1 cellular context compared by ENCODE assay signal in the genomic region with DNA sequence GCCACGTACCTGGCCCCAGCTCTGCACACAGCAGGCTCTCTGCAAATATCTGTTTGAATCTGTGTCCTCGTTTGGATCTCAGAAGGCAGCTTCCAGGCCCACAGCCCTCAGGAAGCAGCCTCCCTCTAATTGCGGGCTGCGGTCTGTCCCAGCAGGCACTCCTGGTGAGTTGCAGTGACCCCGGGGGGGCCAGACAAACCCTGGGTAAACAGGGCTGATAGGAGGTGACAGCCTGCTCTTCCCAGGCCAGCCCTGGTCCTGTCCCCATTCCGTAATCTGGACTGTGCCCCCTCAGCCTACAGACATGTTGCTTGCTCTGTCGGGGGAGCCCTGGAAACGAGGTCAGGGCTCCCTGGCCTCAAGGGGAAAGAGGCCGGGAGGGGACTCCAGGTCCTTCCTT.
TF ChIP-seq lines count a peak whose summit lies in the region.

No MANE protein-coding gene starts in this region.

TF ChIP-seq in HepG2, 621 proteins besides CTCF, POLR2A, EP300 and RAD21 (continued from another document and continues in another):
- 0 out of 2 replicates have a peak, but pooled peaks have one; percentile 30 for TF ChIP-seq ZGPAT (CRISPR knock-in tag; IDR thresholded peaks at IDR 0.05)
- TF ChIP-seq ZIK1 (CRISPR knock-in tag; IDR thresholded peaks at IDR 0.05; ENCODE audit: borderline replicate concordance, low read depth): no peak
- TF ChIP-seq ZNF160 (CRISPR knock-in tag; IDR thresholded peaks at IDR 0.05): no peak
- no peak for TF ChIP-seq HNRNPH1 (optimal IDR thresholded peaks at IDR 0.05; ENCODE audit: low read depth, low read length)
- TF ChIP-seq ATRX (CRISPR knock-in tag; IDR thresholded peaks at IDR 0.05; ENCODE audit: borderline replicate concordance): no peak
- no peak for TF ChIP-seq KMT2B (CRISPR knock-in tag; IDR thresholded peaks at IDR 0.05)
- no peak for TF ChIP-seq GABPB1 (CRISPR knock-in tag; IDR thresholded peaks at IDR 0.05)
- TF ChIP-seq JUNB (CRISPR knock-in tag; IDR thresholded peaks at IDR 0.05; ENCODE audit: borderline replicate concordance): no peak
- no peak for TF ChIP-seq SNAPC5 (CRISPR knock-in tag; IDR thresholded peaks at IDR 0.05; ENCODE audit: borderline replicate concordance)
- peak in 1 of 2 experiments; percentile 37; a peak in 1 of 4 replicates for TF ChIP-seq NR2F1 (CRISPR knock-in tag; IDR thresholded peaks at IDR 0.05)
- TF ChIP-seq ZFP36L2 (CRISPR knock-in tag; IDR thresholded peaks at IDR 0.05): no peak
- TF ChIP-seq ZNF230 (CRISPR knock-in tag; IDR thresholded peaks at IDR 0.05): peak; percentile 58; the same call in 1 of the 2 replicates
- no peak for TF ChIP-seq MEF2D (CRISPR knock-in tag; IDR thresholded peaks at IDR 0.05)
- TF ChIP-seq TERF1 (CRISPR knock-in tag; IDR thresholded peaks at IDR 0.05): no peak
- TF ChIP-seq FOXC1 (CRISPR knock-in tag; IDR thresholded peaks at IDR 0.05; ENCODE audit: borderline replicate concordance): 0 out of 2 replicates have a peak, but pooled peaks have one; percentile 63
- TF ChIP-seq THAP8 (CRISPR knock-in tag; IDR thresholded peaks at IDR 0.05; ENCODE audit: borderline replicate concordance): no peak
- peak; percentile 52 for TF ChIP-seq SAP130 (CRISPR knock-in tag; IDR thresholded peaks at IDR 0.05; ENCODE audit: low read depth)
- no peak for TF ChIP-seq ZNF737 (CRISPR knock-in tag; IDR thresholded peaks at IDR 0.05; ENCODE audit: borderline replicate concordance)
- TF ChIP-seq, protein P1, sequence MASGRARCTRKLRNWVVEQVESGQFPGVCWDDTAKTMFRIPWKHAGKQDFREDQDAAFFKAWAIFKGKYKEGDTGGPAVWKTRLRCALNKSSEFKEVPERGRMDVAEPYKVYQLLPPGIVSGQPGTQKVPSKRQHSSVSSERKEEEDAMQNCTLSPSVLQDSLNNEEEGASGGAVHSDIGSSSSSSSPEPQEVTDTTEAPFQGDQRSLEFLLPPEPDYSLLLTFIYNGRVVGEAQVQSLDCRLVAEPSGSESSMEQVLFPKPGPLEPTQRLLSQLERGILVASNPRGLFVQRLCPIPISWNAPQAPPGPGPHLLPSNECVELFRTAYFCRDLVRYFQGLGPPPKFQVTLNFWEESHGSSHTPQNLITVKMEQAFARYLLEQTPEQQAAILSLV (CRISPR knock-in tag; IDR thresholded peaks at IDR 0.05; ENCODE audit: borderline replicate concordance): no peak
- no peak for TF ChIP-seq NKX3-1 (CRISPR knock-in tag; IDR thresholded peaks at IDR 0.05)
- TF ChIP-seq, protein P2, sequence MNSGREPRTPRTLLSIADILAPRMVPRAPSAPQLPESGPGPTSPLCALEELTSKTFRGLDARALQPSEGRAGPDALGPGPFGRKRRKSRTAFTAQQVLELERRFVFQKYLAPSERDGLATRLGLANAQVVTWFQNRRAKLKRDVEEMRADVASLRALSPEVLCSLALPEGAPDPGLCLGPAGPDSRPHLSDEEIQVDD (CRISPR knock-in tag; IDR thresholded peaks at IDR 0.05; ENCODE audit: borderline replicate concordance): no peak
- no peak for TF ChIP-seq NFYB (CRISPR knock-in tag; IDR thresholded peaks at IDR 0.05)
- TF ChIP-seq, protein P3, sequence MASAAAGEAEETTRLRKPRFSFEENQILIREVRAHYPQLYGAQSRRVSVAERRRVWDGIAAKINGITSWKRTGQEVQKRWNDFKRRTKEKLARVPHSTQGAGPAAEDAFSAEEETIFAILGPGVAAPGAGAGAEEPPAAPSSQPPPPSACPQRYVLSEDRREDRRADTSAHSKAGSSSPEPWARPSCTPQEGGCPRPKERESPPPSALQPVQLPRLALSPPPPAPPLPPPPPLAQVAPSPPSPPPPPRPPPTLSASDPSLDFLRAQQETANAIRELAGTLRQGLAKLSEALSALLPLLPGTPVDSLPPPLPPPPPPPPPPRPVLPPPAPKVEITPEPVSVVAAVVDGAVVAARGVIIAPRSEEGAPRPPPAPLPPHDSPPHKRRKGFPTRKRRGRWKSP (CRISPR knock-in tag; IDR thresholded peaks at IDR 0.05): no peak; the same call in 1 of the 2 replicates
- TF ChIP-seq SUZ12 (IDR thresholded peaks at IDR 0.05; ENCODE audit: low read depth, low read length): no peak
- TF ChIP-seq EED (CRISPR knock-in tag; IDR thresholded peaks at IDR 0.05): no peak
- no peak for TF ChIP-seq GLI4 (CRISPR knock-in tag; IDR thresholded peaks at IDR 0.05; ENCODE audit: borderline replicate concordance)
- TF ChIP-seq ZBTB39 (CRISPR knock-in tag; IDR thresholded peaks at IDR 0.05): 0 out of 2 replicates have a peak, but pooled peaks have one; percentile 47
- TF ChIP-seq RBFOX2 (IDR thresholded peaks at IDR 0.05; ENCODE audit: low read depth, low read length): no peak
- no peak for TF ChIP-seq ZNF282 (IDR thresholded peaks at IDR 0.05; ENCODE audit: partially characterized antibody)
- TF ChIP-seq NFIB (CRISPR knock-in tag; IDR thresholded peaks at IDR 0.05; ENCODE audit: borderline replicate concordance): no peak
- TF ChIP-seq, protein P4, sequence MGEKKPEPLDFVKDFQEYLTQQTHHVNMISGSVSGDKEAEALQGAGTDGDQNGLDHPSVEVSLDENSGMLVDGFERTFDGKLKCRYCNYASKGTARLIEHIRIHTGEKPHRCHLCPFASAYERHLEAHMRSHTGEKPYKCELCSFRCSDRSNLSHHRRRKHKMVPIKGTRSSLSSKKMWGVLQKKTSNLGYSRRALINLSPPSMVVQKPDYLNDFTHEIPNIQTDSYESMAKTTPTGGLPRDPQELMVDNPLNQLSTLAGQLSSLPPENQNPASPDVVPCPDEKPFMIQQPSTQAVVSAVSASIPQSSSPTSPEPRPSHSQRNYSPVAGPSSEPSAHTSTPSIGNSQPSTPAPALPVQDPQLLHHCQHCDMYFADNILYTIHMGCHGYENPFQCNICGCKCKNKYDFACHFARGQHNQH (CRISPR knock-in tag; IDR thresholded peaks at IDR 0.05): 0 out of 2 replicates have a peak, but pooled peaks have one; percentile 18
- TF ChIP-seq ZKSCAN1 (IDR thresholded peaks at IDR 0.05; ENCODE audit: low read length): peak; percentile 83
- TF ChIP-seq ESRRA (CRISPR knock-in tag; IDR thresholded peaks at IDR 0.05; ENCODE audit: low read depth): peak; percentile 75
- no peak for TF ChIP-seq ZNF264 (CRISPR knock-in tag; IDR thresholded peaks at IDR 0.05)
- TF ChIP-seq THAP9 (CRISPR knock-in tag; IDR thresholded peaks at IDR 0.05; ENCODE audit: borderline replicate concordance): peak; percentile 37; the same call in 1 of the 2 replicates
- TF ChIP-seq SALL1 (CRISPR knock-in tag; IDR thresholded peaks at IDR 0.05): peak; percentile 71
- no peak for TF ChIP-seq KLF9 (CRISPR knock-in tag; IDR thresholded peaks at IDR 0.05; ENCODE audit: low read depth)
- TF ChIP-seq ZNF292 (CRISPR knock-in tag; IDR thresholded peaks at IDR 0.05; ENCODE audit: borderline replicate concordance, low read depth): peak; percentile 96; the same call in 1 of the 2 replicates
- TF ChIP-seq ZNF749 (CRISPR knock-in tag; IDR thresholded peaks at IDR 0.05; ENCODE audit: borderline replicate concordance): no peak
- no peak for TF ChIP-seq ZC3H13 (CRISPR knock-in tag; IDR thresholded peaks at IDR 0.05)
- TF ChIP-seq GTF3A (CRISPR knock-in tag; conservative IDR thresholded peaks at IDR 0.05): no peak
- TF ChIP-seq CHD4 (IDR thresholded peaks at IDR 0.05; ENCODE audit: borderline replicate concordance, low read length): no peak
- TF ChIP-seq FOXO4 (CRISPR knock-in tag; conservative IDR thresholded peaks at IDR 0.05): no peak
- no peak for TF ChIP-seq ATF1 (CRISPR knock-in tag; IDR thresholded peaks at IDR 0.05)
- no peak for TF ChIP-seq NBN (conservative IDR thresholded peaks at IDR 0.05)
- TF ChIP-seq ZMYM3 (CRISPR knock-in tag; IDR thresholded peaks at IDR 0.05): peak; percentile 52
- TF ChIP-seq EHMT2 (IDR thresholded peaks at IDR 0.05; ENCODE audit: borderline replicate concordance, low read depth, low read length): no peak
- no peak for TF ChIP-seq ZNF260 (CRISPR knock-in tag; IDR thresholded peaks at IDR 0.05; ENCODE audit: borderline replicate concordance, low read depth)
- 0 out of 2 replicates have a peak, but pooled peaks have one; percentile 39 for TF ChIP-seq ZNF710 (CRISPR knock-in tag; IDR thresholded peaks at IDR 0.05; ENCODE audit: borderline replicate concordance)
- TF ChIP-seq KLF11 (CRISPR knock-in tag; IDR thresholded peaks at IDR 0.05): no peak
